In genomic region chr6:149335924-149336323, GRCh38 we compare ENCODE assay signal across 8 cellular contexts. TPM values are rescaled to one million over a fixed set of nuclear protein-coding genes. Genes with fewer than 3 reads are reported as not detected.
DNase-seq lines count a peak whose midpoint lies in the region; ATAC-seq lines count a peak whose summit lies in the region.

No MANE protein-coding gene starts in this region.

- peak overlapping the region; percentile 69 for H3K4me3 Mint-ChIP-seq in activated naive CD8-positive, alpha-beta T cell treated with anti-CD3 and anti-CD28 coated beads, Interleukin-2, amount 10 ng/mL, durations not matched to agents 7 days and 5 days
- H3K4me3 Mint-ChIP-seq in naive thymus-derived CD8-positive, alpha-beta T cell: peak overlapping the region in 7 of 10 donors; percentile 14 to 58 (median 36)

- no peaks in the 10 kb centered on the region for H3K27me3 ChIP-seq in HAP-1 (ENCODE audit: low read depth)

- peak; percentile 48 for ATAC-seq in activated naive CD8-positive, alpha-beta T cell treated with anti-CD3 and anti-CD28 coated beads, Interleukin-2, amount 10 ng/mL, durations not matched to agents 7 days and 5 days (ENCODE audit: low read depth)
- ATAC-seq in naive thymus-derived CD8-positive, alpha-beta T cell: no peak
- ATAC-seq in HG03135 (IDR thresholded peaks at IDR 0.05; ENCODE audit: unreplicated experiment): no peak
- ATAC-seq in HG03159 (IDR thresholded peaks at IDR 0.05; ENCODE audit: unreplicated experiment): no peak

- in situ Hi-C loops in HAP-1 (cut with MboI; ENCODE audit: low sequenced_read_pairs): no loop called here

- peaks cover 74% of the 10 kb centered on the region for H3K4me1 Mint-ChIP-seq in activated naive CD8-positive, alpha-beta T cell treated with anti-CD3 and anti-CD28 coated beads, Interleukin-2, amount 10 ng/mL, durations not matched to agents 7 days and 5 days
- H3K4me1 Mint-ChIP-seq in naive thymus-derived CD8-positive, alpha-beta T cell: peaks cover 46 to 90% (median 81%) of the 10 kb centered on the region in 4 donors

- POLR2A ChIA-PET in activated naive CD8-positive, alpha-beta T cell treated with anti-CD3 and anti-CD28 coated beads, Interleukin-2, amount 10 ng/mL, durations not matched to agents 7 days and 5 days (lab: Charles Lee): interaction anchor here (1.2 kb wide), 1 partner anchor 18 kb away, joined by 3 read pairs; no protein-coding TSS in a partner anchor
- POLR2A ChIA-PET in naive thymus-derived CD8-positive, alpha-beta T cell (lab: Charles Lee): interaction anchor here (0.6 kb wide), 1 partner anchor 221 kb away, joined by 6 read pairs; no protein-coding TSS in a partner anchor

- H3K27me3 Mint-ChIP-seq in activated naive CD8-positive, alpha-beta T cell treated with anti-CD3 and anti-CD28 coated beads, Interleukin-2, amount 10 ng/mL, durations not matched to agents 7 days and 5 days: no peaks in the 10 kb centered on the region
- no peaks in the 10 kb centered on the region for H3K27me3 Mint-ChIP-seq in naive thymus-derived CD8-positive, alpha-beta T cell

- H3K36me3 ChIP-seq in HAP-1 (replicated peaks): no peaks in the 10 kb centered on the region

- DNase-seq in AG20443 (ENCODE audit: low spot score) (peak; percentile 43), HT-29 (ENCODE audit: low spot score) (peak; percentile 39), NCI-H510A treated with DMSO at 0.1 percent for 48 hours (lab: John Stamatoyannopoulos, UW) (no peak), HAP-1 (ENCODE audit: low spot score in 2 of 2) (no peak)
- no peak for DNase-seq in activated naive CD8-positive, alpha-beta T cell treated with anti-CD3 and anti-CD28 coated beads, Interleukin-2, amount 10 ng/mL, durations not matched to agents 7 days and 5 days
- no peak for DNase-seq in naive thymus-derived CD8-positive, alpha-beta T cell

- H3K36me3 Mint-ChIP-seq in activated naive CD8-positive, alpha-beta T cell treated with anti-CD3 and anti-CD28 coated beads, Interleukin-2, amount 10 ng/mL, durations not matched to agents 7 days and 5 days: peaks cover 24% of the 10 kb centered on the region
- peaks cover 2 to 6% (median 4%) of the 10 kb centered on the region in 3 donors for H3K36me3 Mint-ChIP-seq in naive thymus-derived CD8-positive, alpha-beta T cell

- no peaks in the 10 kb centered on the region for H3K9me3 ChIP-seq in HAP-1

- H3K4me3 ChIP-seq in HAP-1: no peak overlapping the region

- H3K4me1 ChIP-seq in HAP-1: peaks cover 49% of the 10 kb centered on the region

- peak overlapping the region; percentile 80 for H3K27ac Mint-ChIP-seq in activated naive CD8-positive, alpha-beta T cell treated with anti-CD3 and anti-CD28 coated beads, Interleukin-2, amount 10 ng/mL, durations not matched to agents 7 days and 5 days
- H3K27ac Mint-ChIP-seq in naive thymus-derived CD8-positive, alpha-beta T cell: peak overlapping the region in 8 of 10 donors; percentile 3 to 71 (median 42)

- peaks cover 2% of the 10 kb centered on the region for H3K9me3 Mint-ChIP-seq in activated naive CD8-positive, alpha-beta T cell treated with anti-CD3 and anti-CD28 coated beads, Interleukin-2, amount 10 ng/mL, durations not matched to agents 7 days and 5 days
- no peaks in the 10 kb centered on the region for H3K9me3 Mint-ChIP-seq in naive thymus-derived CD8-positive, alpha-beta T cell

RNA-seq across cellular contexts. Expression of gene TAB2, which starts 18.4 kb away (rescaled TPM):
- 7.9 and 11.7 TPM in 2 replicates for total RNA-seq in HT-29 (2014; rRNA removed; shearing (Covaris generic))
- total RNA-seq in activated naive CD8-positive, alpha-beta T cell treated with anti-CD3 and anti-CD28 coated beads, Interleukin-2, amount 10 ng/mL, durations not matched to agents 7 days and 5 days: 100 to 1,000 TPM; 115 to 130 TPM
- 100 to 1,000 TPM; 114 to 117 TPM for total RNA-seq in naive thymus-derived CD8-positive, alpha-beta T cell
- polyA plus RNA-seq in naive thymus-derived CD8-positive, alpha-beta T cell: 10 to 100 TPM in 2 of 3 donors, 1 to 10 TPM in 1; 9.5 to 14.1 (median 12.9) TPM

Comparison
In these comparisons a context has a peak if more than half of its experiments do, and no peak if none do; other contexts are left out.
1. DNase-seq: peak in AG20443 (single experiment) and HT-29 (single experiment); none in activated naive CD8-positive, alpha-beta T cell treated with anti-CD3 and anti-CD28 coated beads, Interleukin-2, amount 10 ng/mL, durations not matched to agents 7 days and 5 days (single experiment), naive thymus-derived CD8-positive, alpha-beta T cell (0 of 10), NCI-H510A treated with DMSO at 0.1 percent for 48 hours (single experiment) and HAP-1 (0 of 2).